1 cellular context compared by ENCODE assay signal in the genomic region with DNA sequence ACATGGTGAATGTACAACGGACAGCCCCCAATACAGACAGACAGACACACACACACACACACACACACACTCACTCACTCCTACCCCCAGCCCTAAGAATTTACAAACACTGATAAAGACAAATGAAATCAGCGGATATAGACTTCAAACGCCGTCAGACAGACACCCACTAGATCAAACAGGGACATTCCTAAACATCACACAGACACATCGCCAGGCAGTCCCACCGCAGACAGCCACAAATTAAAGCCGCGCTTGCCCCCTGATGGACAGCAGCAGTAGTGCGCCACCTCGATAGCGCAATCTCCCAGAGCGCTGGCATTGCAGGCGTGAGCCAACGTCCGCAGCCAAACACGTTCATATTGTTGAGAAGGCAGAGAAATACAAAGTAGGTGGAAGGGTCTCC.
TF ChIP-seq lines count a peak whose summit lies in the region.

No MANE protein-coding gene starts in this region.

TF ChIP-seq in K562, 482 proteins besides CTCF, POLR2A, EP300 and RAD21 (continued from another document and continues in another):
- TF ChIP-seq E2F8 (IDR thresholded peaks at IDR 0.05; ENCODE audit: low read depth, partially characterized antibody) (no peak), HMG20B (CRISPR knock-in tag; IDR thresholded peaks at IDR 0.05) (no peak), ZNF444 (CRISPR knock-in tag; IDR thresholded peaks at IDR 0.05) (no peak), SAFB2 (IDR thresholded peaks at IDR 0.05; ENCODE audit: borderline replicate concordance, low read depth, low read length, severe bottlenecking) (no peak), NEUROD1 (IDR thresholded peaks at IDR 0.05; ENCODE audit: borderline replicate concordance, low read depth, low read length, partially characterized antibody) (no peak), TCF3 (CRISPR knock-in tag; IDR thresholded peaks at IDR 0.05) (no peak), MBD1 (CRISPR knock-in tag; IDR thresholded peaks at IDR 0.05) (no peak), ZBTB8A (IDR thresholded peaks at IDR 0.05; ENCODE audit: partially characterized antibody) (no peak), ZBTB34 (CRISPR knock-in tag; IDR thresholded peaks at IDR 0.05) (no peak), ZNF239 (CRISPR knock-in tag; IDR thresholded peaks at IDR 0.05) (no peak), L3MBTL2 (IDR thresholded peaks at IDR 0.05) (peak; percentile 47; the same call in 1 of the 2 replicates), KDM1A (IDR thresholded peaks at IDR 0.05) (no peak), U2AF2 (optimal IDR thresholded peaks at IDR 0.05; ENCODE audit: low read depth, low read length) (no peak), RFX5 (IDR thresholded peaks at IDR 0.05; ENCODE audit: low read depth, low read length) (no peak), SMC3 (conservative IDR thresholded peaks at IDR 0.05; ENCODE audit: insufficient read depth, low read depth, low read length) (peak; percentile 79), EZH2 (IDR thresholded peaks at IDR 0.05; ENCODE audit: borderline replicate concordance, low read depth, low read length) (no peak), EWSR1 (IDR thresholded peaks at IDR 0.05; ENCODE audit: borderline replicate concordance, low read depth, partially characterized antibody) (no peak), RAD51 (IDR thresholded peaks at IDR 0.05; ENCODE audit: borderline replicate concordance, low read depth) (no peak), MAX (CRISPR knock-in tag; IDR thresholded peaks at IDR 0.05) (no peak), ETS2 (tag; IDR thresholded peaks at IDR 0.05; ENCODE audit: borderline replicate concordance, poor library complexity, severe bottlenecking) (no peak), ZNF586 (CRISPR knock-in tag; conservative IDR thresholded peaks at IDR 0.05) (no peak), TSC22D4 (tag; IDR thresholded peaks at IDR 0.05) (no peak), ZNF311 (CRISPR knock-in tag; IDR thresholded peaks at IDR 0.05) (no peak), HMBOX1 (IDR thresholded peaks at IDR 0.05) (no peak), CTBP1 (IDR thresholded peaks at IDR 0.05; ENCODE audit: borderline replicate concordance) (peak; percentile 64; the same call in 1 of the 2 replicates), TCF15 (CRISPR knock-in tag; IDR thresholded peaks at IDR 0.05) (no peak), CBFA2T3 (IDR thresholded peaks at IDR 0.05) (peak; percentile 20; the same call in 1 of the 2 replicates), TCFL5 (CRISPR knock-in tag; conservative IDR thresholded peaks at IDR 0.05) (no peak), ZNF57 (CRISPR knock-in tag; IDR thresholded peaks at IDR 0.05) (no peak), NR2C1 (IDR thresholded peaks at IDR 0.05) (no peak), NR2C1 (tag; IDR thresholded peaks at IDR 0.05) (no peak), MYC (IDR thresholded peaks at IDR 0.05; ENCODE audit: low read depth, low read length) (peak; percentile 62; the same call in 1 of the 2 replicates), MYC (CRISPR knock-in tag; IDR thresholded peaks at IDR 0.05; ENCODE audit: borderline replicate concordance, low read depth) (no peak), CBX3 (IDR thresholded peaks at IDR 0.05; ENCODE audit: borderline replicate concordance in 1 of 2, low read length in 2 of 2) (peak in 1 of 2 experiments; percentile 64; a peak in 1 of 3 replicates), ZSCAN29 (IDR thresholded peaks at IDR 0.05) (no peak), FOXK1 (CRISPR knock-in tag; IDR thresholded peaks at IDR 0.05; ENCODE audit: borderline replicate concordance) (no peak), OTX1 (CRISPR knock-in tag; IDR thresholded peaks at IDR 0.05) (peak; percentile 38; the same call in 1 of the 2 replicates), PHB2 (IDR thresholded peaks at IDR 0.05; ENCODE audit: low read depth) (no peak), SMARCA5 (IDR thresholded peaks at IDR 0.05) (peak; percentile 79), ZFP30 (CRISPR knock-in tag; IDR thresholded peaks at IDR 0.05; ENCODE audit: borderline replicate concordance) (no peak), ZFP91 (CRISPR knock-in tag; IDR thresholded peaks at IDR 0.05) (no peak), ESRRA (IDR thresholded peaks at IDR 0.05; ENCODE audit: borderline replicate concordance, low read depth) (peak; percentile 42; the same call in 1 of the 2 replicates)
- TF ChIP-seq, protein P1, sequence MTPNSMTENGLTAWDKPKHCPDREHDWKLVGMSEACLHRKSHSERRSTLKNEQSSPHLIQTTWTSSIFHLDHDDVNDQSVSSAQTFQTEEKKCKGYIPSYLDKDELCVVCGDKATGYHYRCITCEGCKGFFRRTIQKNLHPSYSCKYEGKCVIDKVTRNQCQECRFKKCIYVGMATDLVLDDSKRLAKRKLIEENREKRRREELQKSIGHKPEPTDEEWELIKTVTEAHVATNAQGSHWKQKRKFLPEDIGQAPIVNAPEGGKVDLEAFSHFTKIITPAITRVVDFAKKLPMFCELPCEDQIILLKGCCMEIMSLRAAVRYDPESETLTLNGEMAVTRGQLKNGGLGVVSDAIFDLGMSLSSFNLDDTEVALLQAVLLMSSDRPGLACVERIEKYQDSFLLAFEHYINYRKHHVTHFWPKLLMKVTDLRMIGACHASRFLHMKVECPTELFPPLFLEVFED (CRISPR knock-in tag; conservative IDR thresholded peaks at IDR 0.05): peak; percentile 75
- TF ChIP-seq, protein P2, sequence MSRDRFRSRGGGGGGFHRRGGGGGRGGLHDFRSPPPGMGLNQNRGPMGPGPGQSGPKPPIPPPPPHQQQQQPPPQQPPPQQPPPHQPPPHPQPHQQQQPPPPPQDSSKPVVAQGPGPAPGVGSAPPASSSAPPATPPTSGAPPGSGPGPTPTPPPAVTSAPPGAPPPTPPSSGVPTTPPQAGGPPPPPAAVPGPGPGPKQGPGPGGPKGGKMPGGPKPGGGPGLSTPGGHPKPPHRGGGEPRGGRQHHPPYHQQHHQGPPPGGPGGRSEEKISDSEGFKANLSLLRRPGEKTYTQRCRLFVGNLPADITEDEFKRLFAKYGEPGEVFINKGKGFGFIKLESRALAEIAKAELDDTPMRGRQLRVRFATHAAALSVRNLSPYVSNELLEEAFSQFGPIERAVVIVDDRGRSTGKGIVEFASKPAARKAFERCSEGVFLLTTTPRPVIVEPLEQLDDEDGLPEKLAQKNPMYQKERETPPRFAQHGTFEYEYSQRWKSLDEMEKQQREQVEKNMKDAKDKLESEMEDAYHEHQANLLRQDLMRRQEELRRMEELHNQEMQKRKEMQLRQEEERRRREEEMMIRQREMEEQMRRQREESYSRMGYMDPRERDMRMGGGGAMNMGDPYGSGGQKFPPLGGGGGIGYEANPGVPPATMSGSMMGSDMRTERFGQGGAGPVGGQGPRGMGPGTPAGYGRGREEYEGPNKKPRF (IDR thresholded peaks at IDR 0.05; ENCODE audit: low read depth, low read length): no peak
- TF ChIP-seq, protein P3, sequence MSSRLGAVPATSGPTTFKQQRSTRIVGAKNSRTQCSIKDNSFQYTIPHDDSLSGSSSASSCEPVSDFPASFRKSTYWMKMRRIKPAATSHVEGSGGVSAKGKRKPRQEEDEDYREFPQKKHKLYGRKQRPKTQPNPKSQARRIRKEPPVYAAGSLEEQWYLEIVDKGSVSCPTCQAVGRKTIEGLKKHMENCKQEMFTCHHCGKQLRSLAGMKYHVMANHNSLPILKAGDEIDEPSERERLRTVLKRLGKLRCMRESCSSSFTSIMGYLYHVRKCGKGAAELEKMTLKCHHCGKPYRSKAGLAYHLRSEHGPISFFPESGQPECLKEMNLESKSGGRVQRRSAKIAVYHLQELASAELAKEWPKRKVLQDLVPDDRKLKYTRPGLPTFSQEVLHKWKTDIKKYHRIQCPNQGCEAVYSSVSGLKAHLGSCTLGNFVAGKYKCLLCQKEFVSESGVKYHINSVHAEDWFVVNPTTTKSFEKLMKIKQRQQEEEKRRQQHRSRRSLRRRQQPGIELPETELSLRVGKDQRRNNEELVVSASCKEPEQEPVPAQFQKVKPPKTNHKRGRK (tag; IDR thresholded peaks at IDR 0.05): no peak
- TF ChIP-seq, protein P4, sequence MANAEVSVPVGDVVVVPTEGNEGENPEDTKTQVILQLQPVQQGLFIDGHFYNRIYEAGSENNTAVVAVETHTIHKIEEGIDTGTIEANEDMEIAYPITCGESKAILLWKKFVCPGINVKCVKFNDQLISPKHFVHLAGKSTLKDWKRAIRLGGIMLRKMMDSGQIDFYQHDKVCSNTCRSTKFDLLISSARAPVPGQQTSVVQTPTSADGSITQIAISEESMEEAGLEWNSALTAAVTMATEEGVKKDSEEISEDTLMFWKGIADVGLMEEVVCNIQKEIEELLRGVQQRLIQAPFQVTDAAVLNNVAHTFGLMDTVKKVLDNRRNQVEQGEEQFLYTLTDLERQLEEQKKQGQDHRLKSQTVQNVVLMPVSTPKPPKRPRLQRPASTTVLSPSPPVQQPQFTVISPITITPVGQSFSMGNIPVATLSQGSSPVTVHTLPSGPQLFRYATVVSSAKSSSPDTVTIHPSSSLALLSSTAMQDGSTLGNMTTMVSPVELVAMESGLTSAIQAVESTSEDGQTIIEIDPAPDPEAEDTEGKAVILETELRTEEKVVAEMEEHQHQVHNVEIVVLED (CRISPR knock-in tag; IDR thresholded peaks at IDR 0.05): no peak
- TF ChIP-seq, protein P5, sequence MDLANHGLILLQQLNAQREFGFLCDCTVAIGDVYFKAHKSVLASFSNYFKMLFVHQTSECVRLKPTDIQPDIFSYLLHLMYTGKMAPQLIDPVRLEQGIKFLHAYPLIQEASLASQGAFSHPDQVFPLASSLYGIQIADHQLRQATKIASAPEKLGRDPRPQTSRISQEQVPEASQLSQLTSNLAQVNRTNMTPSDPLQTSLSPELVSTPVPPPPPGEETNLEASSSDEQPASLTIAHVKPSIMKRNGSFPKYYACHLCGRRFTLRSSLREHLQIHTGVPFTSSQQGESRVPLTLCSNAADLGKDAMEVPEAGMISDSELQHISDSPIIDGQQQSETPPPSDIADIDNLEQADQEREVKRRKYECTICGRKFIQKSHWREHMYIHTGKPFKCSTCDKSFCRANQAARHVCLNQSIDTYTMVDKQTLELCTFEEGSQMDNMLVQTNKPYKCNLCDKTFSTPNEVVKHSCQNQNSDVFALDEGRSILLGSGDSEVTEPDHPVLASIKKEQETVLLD (IDR thresholded peaks at IDR 0.05): no peak
